In genomic region chr13:40352807-40353562, GRCh38 we compare ENCODE assay signal across 2 cellular contexts.
TF ChIP-seq lines count a peak whose summit lies in the region.

No MANE protein-coding gene starts in this region.

TF ChIP-seq in SK-N-SH, 30 proteins besides CTCF, POLR2A, EP300 and RAD21 (continued from another document):
- TF ChIP-seq PBX3 (IDR thresholded peaks at IDR 0.05): no peak
- TF ChIP-seq SIN3A (IDR thresholded peaks at IDR 0.05; ENCODE audit: borderline replicate concordance, low read depth, low read length): no peak
- TF ChIP-seq RFX5 (IDR thresholded peaks at IDR 0.05; ENCODE audit: low read length): no peak
- TF ChIP-seq ELF1 (IDR thresholded peaks at IDR 0.05): no peak
- no peak for TF ChIP-seq REST (IDR thresholded peaks at IDR 0.05; ENCODE audit: low read depth, low read length)
- no peak for TF ChIP-seq EZH2phosphoT487 (IDR thresholded peaks at IDR 0.05; ENCODE audit: borderline replicate concordance, low read depth)

TF ChIP-seq in SK-N-SH treated with all-trans-retinoic acid at 6 μM for 48 hours, 23 proteins besides CTCF, POLR2A, EP300 and RAD21 (continued from another document):
- no peak for TF ChIP-seq TSHZ2 (CRISPR knock-in tag; IDR thresholded peaks at IDR 0.05)
- TF ChIP-seq ZFP30 (CRISPR knock-in tag; IDR thresholded peaks at IDR 0.05): no peak
